21 cellular contexts compared by ENCODE assay signal in genomic region chr4:14632041-14632440, GRCh38.
DNase-seq lines count a peak whose midpoint lies in the region; ATAC-seq, FAIRE-seq and TF ChIP-seq lines count a peak whose summit lies in the region.
"Had no signal": no experiment of that assay in that cellular context is flagged by ENCODE, and none has a peak within 500 bp of the region (broad histone marks: within the 10 kb centered on the region; RNA-seq: fewer than 3 reads in every experiment).

No MANE protein-coding gene starts in this region.

- H3F3A ChIP-seq in SK-N-SH (replicated peaks; ENCODE audit: insufficient read depth): no peaks in the 10 kb centered on the region

- DNase-seq in SK-N-SH (peak; percentile 33), fibroblast of peridontal ligament (ENCODE audit: extremely low read depth) (peak; percentile 77), endothelial cell (ENCODE audit: low spot score) (no peak), osteocyte (ENCODE audit: extremely low spot score, unreplicated experiment) (no peak)
- DNase-seq: CD4-positive, CD25-positive, alpha-beta regulatory T cell; CD8-positive, alpha-beta memory T cell; DMS 273 treated with DMSO at 0.1 percent for 48 hours; DMS79; EL; GDM1; H9 had no signal

- ATAC-seq in HG03175 (IDR thresholded peaks at IDR 0.05; ENCODE audit: unreplicated experiment): no peak
- ATAC-seq: GM12878, GM23338, HCT116 had no signal

- no peak overlapping the region for H3K4me3 ChIP-seq in SK-N-SH (ENCODE audit: low read depth in 2 of 2, low read length in 1 of 2)
- H3K4me3 ChIP-seq: BLaER1, GM12878, GM23338 had no signal

- no peaks in the 10 kb centered on the region for H3K27me3 ChIP-seq in SK-N-SH (ENCODE audit: insufficient read depth)
- H3K27me3 ChIP-seq: BLaER1 had no signal

- peak; percentile 90 for FAIRE-seq in endometrium (lab: Jason Lieb, UNC)
- FAIRE-seq: D721Med, GM12878, GM18507 had no signal

- peaks cover 0 to 9% of the 10 kb centered on the region in 2 experiments; a peak in 2 of 4 replicates for H3K4me1 ChIP-seq in SK-N-SH (ENCODE audit: control insufficient read depth in 1 of 2, insufficient read depth in 2 of 2, low read depth in 1 of 2, low read length in 1 of 2)
- H3K4me1 ChIP-seq: BLaER1 had no signal

- H3K4me3 Mint-ChIP-seq in endothelial cell (ENCODE audit: unreplicated experiment): no peak overlapping the region
- H3K4me3 Mint-ChIP-seq in osteocyte (ENCODE audit: unreplicated experiment): no peak overlapping the region
- H3K4me3 Mint-ChIP-seq: B cell; CD4-positive, CD25-positive, alpha-beta regulatory T cell; CD8-positive, alpha-beta memory T cell; GM23338; H9 had no signal

- H3K36me3 Mint-ChIP-seq in endothelial cell (ENCODE audit: low read depth, unreplicated experiment) (no peaks in the 10 kb centered on the region), osteocyte (ENCODE audit: unreplicated experiment) (no peaks in the 10 kb centered on the region)
- H3K36me3 Mint-ChIP-seq: CD4-positive, CD25-positive, alpha-beta regulatory T cell; CD8-positive, alpha-beta memory T cell had no signal

- no peaks in the 10 kb centered on the region for H3K79me2 ChIP-seq in SK-N-SH (ENCODE audit: insufficient read depth)

- POLR2A ChIA-PET in SK-N-SH (lab: Yijun Ruan, JAX): no interaction called here

- no peaks in the 10 kb centered on the region for H3K9me3 ChIP-seq in SK-N-SH

- H3K27ac Mint-ChIP-seq in endothelial cell (ENCODE audit: unreplicated experiment) (no peak overlapping the region), osteocyte (ENCODE audit: unreplicated experiment) (no peak overlapping the region)
- H3K27ac Mint-ChIP-seq: B cell; CD4-positive, CD25-positive, alpha-beta regulatory T cell; CD8-positive, alpha-beta memory T cell; GM23338; H9 had no signal

- no peaks in the 10 kb centered on the region for H4K20me1 ChIP-seq in SK-N-SH (ENCODE audit: insufficient read depth)
- H4K20me1 ChIP-seq: BLaER1 had no signal

- no peak overlapping the region for H2AFZ ChIP-seq in SK-N-SH (ENCODE audit: low read depth)
- H2AFZ ChIP-seq: GM23338 had no signal

- no peak; a peak in 1 of 4 replicates for TF ChIP-seq EP300 in SK-N-SH (IDR thresholded peaks at IDR 0.05; ENCODE audit: borderline replicate concordance in 1 of 2, low read depth in 1 of 2, low read length in 1 of 2)

- H3K27ac ChIP-seq in SK-N-SH (ENCODE audit: low read depth in 2 of 2, low read length in 1 of 2): peak overlapping the region in 1 of 2 experiments; percentile 65; a peak in 1 of 4 replicates
- H3K27ac ChIP-seq: BLaER1, C4-2B had no signal

- H3K4me1 Mint-ChIP-seq in endothelial cell (ENCODE audit: unreplicated experiment) (no peaks in the 10 kb centered on the region), osteocyte (ENCODE audit: unreplicated experiment) (no peaks in the 10 kb centered on the region)
- H3K4me1 Mint-ChIP-seq: B cell; CD4-positive, CD25-positive, alpha-beta regulatory T cell; CD8-positive, alpha-beta memory T cell; GM23338; H9 had no signal

- no peaks in the 10 kb centered on the region for H3K9me2 ChIP-seq in SK-N-SH

- TF ChIP-seq RAD21 in SK-N-SH (IDR thresholded peaks at IDR 0.05; ENCODE audit: low read length): no peak

- no peak for TF ChIP-seq CTCF in SK-N-SH (IDR thresholded peaks at IDR 0.05)
- TF ChIP-seq CTCF in endothelial cell (IDR thresholded peaks at IDR 0.05; ENCODE audit: unreplicated experiment): no peak
- TF ChIP-seq CTCF in osteocyte (IDR thresholded peaks at IDR 0.05): no peak

- no peaks in the 10 kb centered on the region for H3K9me3 Mint-ChIP-seq in endothelial cell (ENCODE audit: unreplicated experiment)
- peaks cover 13% of the 10 kb centered on the region for H3K9me3 Mint-ChIP-seq in osteocyte (ENCODE audit: unreplicated experiment)

- H3K27me3 Mint-ChIP-seq in endothelial cell (ENCODE audit: unreplicated experiment): no peaks in the 10 kb centered on the region
- no peaks in the 10 kb centered on the region for H3K27me3 Mint-ChIP-seq in osteocyte (ENCODE audit: unreplicated experiment)
- H3K27me3 Mint-ChIP-seq: CD4-positive, CD25-positive, alpha-beta regulatory T cell had no signal

- no peak overlapping the region for H3K4me2 ChIP-seq in SK-N-SH
- H3K4me2 ChIP-seq: BLaER1, GM23338 had no signal

- H3K36me3 ChIP-seq in SK-N-SH (replicated peaks in 1 of 2; ENCODE audit: control insufficient read depth in 1 of 2, insufficient read depth in 2 of 2, low read length in 1 of 2): no peaks in the 10 kb centered on the region
- H3K36me3 ChIP-seq: BLaER1 had no signal

- no peak overlapping the region for H3K9ac ChIP-seq in SK-N-SH
- H3K9ac ChIP-seq: BLaER1 had no signal

- CTCF ChIA-PET in SK-N-SH (lab: Yijun Ruan, JAX): no interaction called here

TF ChIP-seq in SK-N-SH, 30 proteins besides CTCF, POLR2A, EP300 and RAD21 (continues in another document):
- TF ChIP-seq NFIC (IDR thresholded peaks at IDR 0.05; ENCODE audit: borderline replicate concordance): no peak
- no peak for TF ChIP-seq RXRA (IDR thresholded peaks at IDR 0.05; ENCODE audit: borderline replicate concordance, low read depth)
- no peak for TF ChIP-seq EZH2phosphoT487 (IDR thresholded peaks at IDR 0.05; ENCODE audit: borderline replicate concordance, low read depth)
- no peak for TF ChIP-seq GABPA (IDR thresholded peaks at IDR 0.05; ENCODE audit: low read depth)
- TF ChIP-seq TEAD4 (IDR thresholded peaks at IDR 0.05; ENCODE audit: borderline replicate concordance, insufficient read depth): no peak
- TF ChIP-seq FOXM1 (IDR thresholded peaks at IDR 0.05; ENCODE audit: low read depth): no peak
- no peak for TF ChIP-seq RCOR1 (IDR thresholded peaks at IDR 0.05; ENCODE audit: low read length)
- no peak for TF ChIP-seq POLR2AphosphoS5 (IDR thresholded peaks at IDR 0.05; ENCODE audit: low read depth, low read length)
- TF ChIP-seq GATA2 (CRISPR knock-in tag; IDR thresholded peaks at IDR 0.05): no peak
- no peak for TF ChIP-seq TAF1 (IDR thresholded peaks at IDR 0.05; ENCODE audit: borderline replicate concordance, low read depth, low read length)
- TF ChIP-seq PBX3 (IDR thresholded peaks at IDR 0.05): no peak
- no peak for TF ChIP-seq FOSL2 (IDR thresholded peaks at IDR 0.05; ENCODE audit: borderline replicate concordance, low read depth)
- TF ChIP-seq MXI1 (IDR thresholded peaks at IDR 0.05; ENCODE audit: low read depth, low read length): no peak
- TF ChIP-seq MEF2A (IDR thresholded peaks at IDR 0.05; ENCODE audit: borderline replicate concordance, low read depth): no peak
- no peak for TF ChIP-seq REST (IDR thresholded peaks at IDR 0.05; ENCODE audit: low read depth, low read length)
- TF ChIP-seq, protein P1, sequence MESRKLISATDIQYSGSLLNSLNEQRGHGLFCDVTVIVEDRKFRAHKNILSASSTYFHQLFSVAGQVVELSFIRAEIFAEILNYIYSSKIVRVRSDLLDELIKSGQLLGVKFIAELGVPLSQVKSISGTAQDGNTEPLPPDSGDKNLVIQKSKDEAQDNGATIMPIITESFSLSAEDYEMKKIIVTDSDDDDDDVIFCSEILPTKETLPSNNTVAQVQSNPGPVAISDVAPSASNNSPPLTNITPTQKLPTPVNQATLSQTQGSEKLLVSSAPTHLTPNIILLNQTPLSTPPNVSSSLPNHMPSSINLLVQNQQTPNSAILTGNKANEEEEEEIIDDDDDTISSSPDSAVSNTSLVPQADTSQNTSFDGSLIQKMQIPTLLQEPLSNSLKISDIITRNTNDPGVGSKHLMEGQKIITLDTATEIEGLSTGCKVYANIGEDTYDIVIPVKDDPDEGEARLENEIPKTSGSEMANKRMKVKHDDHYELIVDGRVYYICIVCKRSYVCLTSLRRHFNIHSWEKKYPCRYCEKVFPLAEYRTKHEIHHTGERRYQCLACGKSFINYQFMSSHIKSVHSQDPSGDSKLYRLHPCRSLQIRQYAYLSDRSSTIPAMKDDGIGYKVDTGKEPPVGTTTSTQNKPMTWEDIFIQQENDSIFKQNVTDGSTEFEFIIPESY (IDR thresholded peaks at IDR 0.05; ENCODE audit: borderline replicate concordance, low read depth): no peak

Comparison
In these comparisons a context has a peak if more than half of its experiments do, and no peak if none do; other contexts are left out.
1. DNase-seq: peak in SK-N-SH (single experiment) and fibroblast of peridontal ligament (single experiment); none in endothelial cell (single experiment) and osteocyte (single experiment).